Comparison of ENCODE assay signal across 10 cellular contexts in the genomic region with DNA sequence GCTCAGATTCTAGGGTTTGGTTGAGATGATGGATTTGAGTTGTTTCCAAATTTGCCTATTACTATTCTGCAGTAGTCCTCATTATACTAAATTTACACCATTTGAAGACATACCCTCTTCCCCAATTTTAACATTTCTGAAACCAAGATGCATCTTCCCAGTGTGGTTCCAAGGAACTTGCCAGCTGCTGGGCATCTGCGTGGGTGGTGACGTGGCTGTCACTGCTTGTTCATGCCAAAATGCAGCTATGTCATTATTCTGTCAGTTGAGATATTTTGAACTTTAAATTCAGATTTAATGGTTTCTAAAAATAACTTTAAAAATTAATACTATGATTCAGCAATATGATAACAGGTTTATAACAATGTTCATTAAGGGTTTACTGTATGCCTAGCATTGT. TPM values are rescaled to one million over a fixed set of nuclear protein-coding genes. Genes with fewer than 3 reads are reported as not detected.
A peak's percentile ranks its signal among the peaks of the same experiment; 100 is the strongest.
DNase-seq lines count a peak whose midpoint lies in the region; ATAC-seq and TF ChIP-seq lines count a peak whose summit lies in the region.
"Had no signal": no experiment of that assay in that cellular context is flagged by ENCODE, and none has a peak within 500 bp of the region (broad histone marks: within the 10 kb centered on the region; RNA-seq: fewer than 3 reads in every experiment).

No MANE protein-coding gene starts in this region.

- H3K4me3 ChIP-seq in heart left ventricle (peak overlapping the region in 9 of 12 donors; percentile 79 to 99 (median 90)), adipocyte (ENCODE audit: low read length) (peak overlapping the region; percentile 93), upper lobe of right lung (peak overlapping the region; percentile 91)

- H3K4me1 ChIP-seq in heart left ventricle = peaks cover 0 to 17% (median 7%) of the 10 kb centered on the region in 12 donors
- peaks cover 9% of the 10 kb centered on the region for H3K4me1 ChIP-seq in adipocyte (ENCODE audit: control insufficient read depth, insufficient read depth, low read length)
- peaks cover 8% of the 10 kb centered on the region for H3K4me1 ChIP-seq in upper lobe of right lung
- H3K4me1 ChIP-seq: testis had no signal

- intact Hi-C loops in heart left ventricle (cut with DNase I) = no loop called here
- intact Hi-C loops in left ventricle myocardium superior (cut with micrococcal nuclease) = no loop called here
- intact Hi-C loops in upper lobe of right lung (cut with DNase I) = no loop called here

- no peak for TF ChIP-seq POLR2A in heart left ventricle (IDR thresholded peaks at IDR 0.05)

- H3K36me3 ChIP-seq in heart left ventricle = peaks cover 0 to 20% (median 16%) of the 10 kb centered on the region in 9 donors
- H3K36me3 ChIP-seq in adipocyte (ENCODE audit: control insufficient read depth, insufficient read depth, low read length, severe bottlenecking) = peaks cover 12% of the 10 kb centered on the region
- H3K36me3 ChIP-seq in upper lobe of right lung = no peaks in the 10 kb centered on the region

- peak overlapping the region; percentile 89 for H3K9ac ChIP-seq in adipocyte (ENCODE audit: low read length)

- TF ChIP-seq CTCF in heart left ventricle (IDR thresholded peaks at IDR 0.05) = no peak
- no peak for TF ChIP-seq CTCF in upper lobe of right lung (IDR thresholded peaks at IDR 0.05)

- no peak for DNase-seq in heart left ventricle
- DNase-seq in left ventricle myocardium superior = no peak
- no peak for DNase-seq in adipocyte (ENCODE audit: low read depth)
- peak; percentile 2 for DNase-seq in medulla oblongata (ENCODE audit: extremely low spot score)
- no peak for DNase-seq in upper lobe of right lung
- DNase-seq in MV-4-11 (lab: John Stamatoyannopoulos, UW) = no peak
- DNase-seq in GF-D8 (lab: John Stamatoyannopoulos, UW) = no peak
- no peak for DNase-seq in retina
- DNase-seq: NCI-H2171 treated with DMSO at 0.1 percent for 48 hours had no signal

- WGBS in heart left ventricle, 4 donors = 64 to 78% (median 67%) methylated on average over 2 of the region's 2 CpGs

- peaks cover 0 to 34% (median 23%) of the 10 kb centered on the region in 12 donors for H3K9me3 ChIP-seq in heart left ventricle
- H3K9me3 ChIP-seq in adipocyte (ENCODE audit: control insufficient read depth, low read length) = peaks cover 33% of the 10 kb centered on the region
- peaks cover 18% of the 10 kb centered on the region for H3K9me3 ChIP-seq in upper lobe of right lung
- H3K9me3 ChIP-seq: testis had no signal

- H3K27me3 ChIP-seq in heart left ventricle (no peaks in the 10 kb centered on the region), adipocyte (replicated peaks; ENCODE audit: control insufficient read depth, insufficient read depth, low read length) (no peaks in the 10 kb centered on the region), upper lobe of right lung (no peaks in the 10 kb centered on the region)
- H3K27me3 ChIP-seq: testis had no signal

- peak overlapping the region in 1 of 12 donors; percentile 68 for H3K27ac ChIP-seq in heart left ventricle
- H3K27ac ChIP-seq in upper lobe of right lung = no peak overlapping the region

- ATAC-seq in heart left ventricle = no peak
- no peak for ATAC-seq in left ventricle myocardium superior
- ATAC-seq in upper lobe of right lung = no peak

RNA-seq across cellular contexts. Expression of gene ZFP69, which starts 1.2 kb away (rescaled TPM):
- total RNA-seq in heart left ventricle (1 to 10 TPM in 8 of 9 donors, under 1 TPM in 1; 0.75 to 3.1 (median 2.0) TPM), left ventricle myocardium superior (1.9 TPM), upper lobe of right lung (2.8 TPM)
- 1 to 10 TPM; 1.4 to 1.7 TPM for polyA plus RNA-seq in heart left ventricle

RNA-seq across cellular contexts. Expression of gene ZFP69B, which starts 28.0 kb away (rescaled TPM):
- total RNA-seq in heart left ventricle (1 to 10 TPM in 5 of 9 donors, under 1 TPM in 4; 0.44 to 2.6 (median 1.1) TPM), left ventricle myocardium superior (0.87 TPM), upper lobe of right lung (1.3 TPM)
- polyA plus RNA-seq in heart left ventricle = 1 to 10 TPM in 1 of 2 donors, under 1 TPM in 1; 0.42 to 1.5 TPM

RNA-seq across cellular contexts. Expression of gene EXO5, which starts 30.3 kb away (rescaled TPM):
- total RNA-seq in heart left ventricle (1 to 10 TPM; 2.7 to 6.4 (median 5.1) TPM), left ventricle myocardium superior (4.5 TPM), upper lobe of right lung (5.7 TPM)
- 1 to 10 TPM; 1.7 to 5.1 TPM for polyA plus RNA-seq in heart left ventricle

RNA-seq across cellular contexts. Expression of gene ZNF684, which starts 53.2 kb away (rescaled TPM):
- total RNA-seq in heart left ventricle (10 to 100 TPM in 2 of 9 donors, 1 to 10 TPM in 7; 5.2 to 12.1 (median 8.5) TPM), left ventricle myocardium superior (8.6 TPM), upper lobe of right lung (4.7 TPM)
- polyA plus RNA-seq in heart left ventricle = 1 to 10 TPM; 4.5 to 6.2 TPM
